In genomic region chr20:49132995-49133451, GRCh38 we compare ENCODE assay signal across 8 cellular contexts.
DNase-seq lines count a peak whose midpoint lies in the region; ATAC-seq and TF ChIP-seq lines count a peak whose summit lies in the region.

No MANE protein-coding gene starts in this region.

- H3K36me3 ChIP-seq in KMS-11 (ENCODE audit: insufficient read depth) (no peaks in the 10 kb centered on the region; the same call in 1 of the 2 replicates), muscle layer of colon (ENCODE audit: insufficient read depth, low read length) (peaks cover 34% of the 10 kb centered on the region)

- TF ChIP-seq POLR2A in erythroblast (IDR thresholded peaks at IDR 0.05; ENCODE audit: low read length): no peak

- no peaks in the 10 kb centered on the region for H3K79me2 ChIP-seq in KMS-11 (ENCODE audit: insufficient read depth, low read depth)

- H3K4me1 ChIP-seq in KMS-11 (ENCODE audit: low read depth, poor library complexity, severe bottlenecking): no peaks in the 10 kb centered on the region
- peaks cover 4% of the 10 kb centered on the region for H3K4me1 ChIP-seq in muscle layer of colon (ENCODE audit: insufficient read depth, low read length)

- no peaks in the 10 kb centered on the region for H3K27me3 ChIP-seq in KMS-11 (ENCODE audit: insufficient read depth, low read depth)
- no peaks in the 10 kb centered on the region for H3K27me3 ChIP-seq in muscle layer of colon (ENCODE audit: control insufficient read depth in 1 of 2, insufficient read depth in 2 of 2, low read length in 2 of 2)

- H3K9ac ChIP-seq in KMS-11: no peak overlapping the region
- peak overlapping the region; percentile 16 for H3K9ac ChIP-seq in muscle layer of colon (ENCODE audit: low read length)

- H3K27ac ChIP-seq in KMS-11 (no peak overlapping the region), muscle layer of colon (ENCODE audit: low read depth, low read length) (no peak overlapping the region)

- no peaks in the 10 kb centered on the region for H3K9me3 ChIP-seq in muscle layer of colon (ENCODE audit: low read length)

- peak; percentile 15 to 65 (median 52) for DNase-seq in NCI-H1417 (lab: John Stamatoyannopoulos, UW)
- no peak for DNase-seq in NCI-H1417 treated with DMSO at 0.1 percent for 48 hours (lab: John Stamatoyannopoulos, UW)
- DNase-seq in SKM-1 treated with dmso at 0.1 percent for 144 hours (lab: John Stamatoyannopoulos, UW; ENCODE audit: unreplicated experiment): peak; percentile 40
- peak; percentile 71 to 79 for DNase-seq in erythroblast (lab: John Stamatoyannopoulos, UW)
- DNase-seq in NCI-H187 (lab: John Stamatoyannopoulos, UW): no peak

- H3K4me2 ChIP-seq in KMS-11: no peak overlapping the region

- H3K4me3 ChIP-seq in KMS-11 (IDR thresholded peaks at IDR 0.05; ENCODE audit: insufficient read depth, low read depth, low read length): no peak overlapping the region
- no peak overlapping the region for H3K4me3 ChIP-seq in muscle layer of colon (ENCODE audit: low read depth in 1 of 2, low read length in 2 of 2)

- H2AFZ ChIP-seq in KMS-11 (ENCODE audit: low read depth): no peak overlapping the region

- no peaks in the 10 kb centered on the region for H4K20me1 ChIP-seq in KMS-11 (ENCODE audit: insufficient read depth)

- no peak for ATAC-seq in HG02973 (IDR thresholded peaks at IDR 0.05; ENCODE audit: unreplicated experiment)

- TF ChIP-seq CTCF in KMS-11 (conservative IDR thresholded peaks at IDR 0.05; ENCODE audit: low read depth, low read length): peak; percentile 78

Comparison
In these comparisons a context has a peak if more than half of its experiments do, and no peak if none do; other contexts are left out.
1. DNase-seq: peak in NCI-H1417 (3 of 3), SKM-1 treated with dmso at 0.1 percent for 144 hours (single experiment) and erythroblast (2 of 2); none in NCI-H1417 treated with DMSO at 0.1 percent for 48 hours (single experiment) and NCI-H187 (0 of 2).